13 cellular contexts compared by ENCODE assay signal in the genomic region with DNA sequence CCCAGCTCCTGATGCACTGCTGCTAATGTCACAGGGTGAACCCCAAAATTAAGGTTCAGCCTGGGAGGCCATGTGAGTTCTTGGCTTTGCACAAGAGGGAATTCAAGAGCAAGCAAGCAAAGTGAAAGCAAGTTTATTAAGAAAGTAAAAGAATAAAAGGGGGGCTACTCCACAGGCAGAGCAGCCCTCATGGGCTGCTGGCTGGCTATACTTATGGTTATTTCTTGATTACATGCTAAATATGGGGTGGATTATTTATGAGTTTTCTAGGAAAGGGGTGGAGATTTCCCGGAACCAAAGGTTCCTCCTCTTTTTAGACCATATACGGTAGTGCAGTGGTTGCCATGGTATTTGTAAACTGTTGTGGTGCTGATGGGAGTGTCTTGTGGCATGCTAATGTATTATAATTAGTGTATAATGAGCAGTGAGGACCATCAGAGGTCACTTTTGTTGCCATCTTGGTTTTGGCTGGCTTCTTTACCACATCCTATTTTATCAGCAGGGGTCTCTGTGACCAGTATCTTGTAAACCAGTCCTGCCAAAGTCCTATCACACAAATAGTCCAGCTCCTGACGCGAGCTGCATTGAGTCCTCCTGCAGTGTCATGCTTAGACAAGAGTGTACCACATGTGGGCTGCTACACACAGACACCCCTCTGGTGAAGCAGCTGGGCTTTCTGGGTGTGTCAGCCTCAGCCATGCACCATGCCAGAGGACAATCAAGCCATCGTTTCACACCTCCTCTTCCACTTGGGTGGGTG. TPM values are rescaled to one million over a fixed set of nuclear protein-coding genes. Genes with fewer than 3 reads are reported as not detected.
A peak's percentile ranks its signal among the peaks of the same experiment; 100 is the strongest.
DNase-seq lines count a peak whose midpoint lies in the region; ATAC-seq, FAIRE-seq and TF ChIP-seq lines count a peak whose summit lies in the region.
"Had no signal": no experiment of that assay in that cellular context is flagged by ENCODE, and none has a peak within 500 bp of the region (broad histone marks: within the 10 kb centered on the region; RNA-seq: fewer than 3 reads in every experiment).

No MANE protein-coding gene starts in this region.

- DNase-seq in MV-4-11 (lab: John Stamatoyannopoulos, UW) (peak; percentile 49), neural progenitor cell (ENCODE audit: low spot score) (no peak), frontal cortex (ENCODE audit: low spot score in 2 of 2) (no peak), mesenteric fat pad (ENCODE audit: low spot score) (no peak), amniotic stem cell (lab: John Stamatoyannopoulos, UW) (no peak)
- no peak for DNase-seq in central memory CD8-positive, alpha-beta T cell (ENCODE audit: low spot score in 2 of 2)
- DNase-seq: NCI-H187 treated with DMSO at 0.1 percent for 48 hours, SHP77 had no signal

- TF ChIP-seq CTCF in neural progenitor cell (IDR thresholded peaks at IDR 0.05): no peak

- H3K36me3 ChIP-seq in ACC112 (ENCODE audit: insufficient read depth, low read length) (no peaks in the 10 kb centered on the region), neural progenitor cell (no peaks in the 10 kb centered on the region)
- H3K36me3 ChIP-seq: BLaER1 had no signal

- H3K36me3 Mint-ChIP-seq in central memory CD8-positive, alpha-beta T cell (ENCODE audit: insufficient read depth): no peaks in the 10 kb centered on the region
- no peaks in the 10 kb centered on the region for H3K36me3 Mint-ChIP-seq in neural progenitor cell
- H3K36me3 Mint-ChIP-seq: immature natural killer cell had no signal

- H3K9me3 Mint-ChIP-seq in central memory CD8-positive, alpha-beta T cell: peaks cover 14% of the 10 kb centered on the region
- H3K9me3 Mint-ChIP-seq in neural progenitor cell: peaks cover 19% of the 10 kb centered on the region

- H2AFZ ChIP-seq in ACC112 (ENCODE audit: low read length, unreplicated experiment) (peak overlapping the region; percentile 82), neural progenitor cell (replicated peaks) (no peak overlapping the region)

- H4K20me1 ChIP-seq in neural progenitor cell (ENCODE audit: low read depth): no peaks in the 10 kb centered on the region
- H4K20me1 ChIP-seq: BLaER1 had no signal

- H3K79me2 ChIP-seq in ACC112 (ENCODE audit: control insufficient read depth, insufficient read depth, low read length, unreplicated experiment) (no peaks in the 10 kb centered on the region), neural progenitor cell (ENCODE audit: low read depth) (no peaks in the 10 kb centered on the region)

- ATAC-seq in central memory CD8-positive, alpha-beta T cell (replicated peaks; ENCODE audit: extremely low read depth, poor library complexity, severe bottlenecking): peak; percentile 24
- ATAC-seq in HG02970 (IDR thresholded peaks at IDR 0.05; ENCODE audit: low FRiP score, unreplicated experiment): no peak

- no peak overlapping the region for H3K4me2 ChIP-seq in neural progenitor cell
- H3K4me2 ChIP-seq: BLaER1 had no signal

- H3K9ac ChIP-seq in neural progenitor cell: no peak overlapping the region
- H3K9ac ChIP-seq: BLaER1 had no signal

- peaks cover 12% of the 10 kb centered on the region for H3K4me1 Mint-ChIP-seq in central memory CD8-positive, alpha-beta T cell
- peaks cover 14% of the 10 kb centered on the region for H3K4me1 Mint-ChIP-seq in neural progenitor cell

- H3K4me1 ChIP-seq in ACC112 (ENCODE audit: control insufficient read depth, insufficient read depth, low read length, unreplicated experiment) (peaks cover 6% of the 10 kb centered on the region), neural progenitor cell (peaks cover 11% of the 10 kb centered on the region)
- H3K4me1 ChIP-seq: BLaER1 had no signal

- H3K27ac ChIP-seq in ACC112 (ENCODE audit: low read depth, low read length) (peak overlapping the region; percentile 37; the same call in 1 of the 2 replicates), neural progenitor cell (no peak overlapping the region)
- H3K27ac ChIP-seq: BLaER1 had no signal

- H3K4me3 Mint-ChIP-seq in central memory CD8-positive, alpha-beta T cell: no peak overlapping the region
- H3K4me3 Mint-ChIP-seq in neural progenitor cell: no peak overlapping the region
- H3K4me3 Mint-ChIP-seq: immature natural killer cell had no signal

- H3K4me3 ChIP-seq in ACC112 (ENCODE audit: low read depth, low read length): peak overlapping the region; percentile 63
- H3K4me3 ChIP-seq in neural progenitor cell: no peak overlapping the region
- H3K4me3 ChIP-seq: BLaER1 had no signal

- H3K27me3 ChIP-seq in ACC112 (ENCODE audit: insufficient read depth, low read length) (no peaks in the 10 kb centered on the region), neural progenitor cell (no peaks in the 10 kb centered on the region)
- H3K27me3 ChIP-seq: BLaER1 had no signal

- no peak overlapping the region for H3K27ac Mint-ChIP-seq in central memory CD8-positive, alpha-beta T cell (ENCODE audit: low read depth)
- H3K27ac Mint-ChIP-seq in neural progenitor cell: peak overlapping the region; percentile 7
- H3K27ac Mint-ChIP-seq: immature natural killer cell had no signal

- H3F3A ChIP-seq in neural progenitor cell (ENCODE audit: low read depth): peaks cover 9% of the 10 kb centered on the region

- H3K27me3 Mint-ChIP-seq in central memory CD8-positive, alpha-beta T cell: peaks cover 11% of the 10 kb centered on the region
- H3K27me3 Mint-ChIP-seq in neural progenitor cell (ENCODE audit: insufficient read depth, low read depth): peaks cover 10% of the 10 kb centered on the region

- FAIRE-seq in frontal cortex (lab: Jason Lieb, UNC): no peak
- FAIRE-seq: GM12892 had no signal

- H3K9me3 ChIP-seq in neural progenitor cell (ENCODE audit: low read depth): peaks cover 4% of the 10 kb centered on the region

RNA-seq across cellular contexts. Expression of a gene that starts 46.4 kb away (rescaled TPM):
- total RNA-seq in neural progenitor cell (ENCODE audit: low replicate concordance): 2.7 and 5.0 TPM in 2 replicates
- 1.6 TPM for total RNA-seq in frontal cortex
- 228 TPM for total RNA-seq in mesenteric fat pad

Comparison
In these comparisons a context has a peak if more than half of its experiments do, and no peak if none do; other contexts are left out.
1. RNA of a gene that starts 46.4 kb away (total RNA-seq): 228 TPM in mesenteric fat pad (single experiment); 2.7 to 5.0 TPM in neural progenitor cell and 1.6 TPM in frontal cortex (single experiment); every median in the first group is over 10 times any median in the second.